ENCODE assay signal across 9 cellular contexts in the genomic region with DNA sequence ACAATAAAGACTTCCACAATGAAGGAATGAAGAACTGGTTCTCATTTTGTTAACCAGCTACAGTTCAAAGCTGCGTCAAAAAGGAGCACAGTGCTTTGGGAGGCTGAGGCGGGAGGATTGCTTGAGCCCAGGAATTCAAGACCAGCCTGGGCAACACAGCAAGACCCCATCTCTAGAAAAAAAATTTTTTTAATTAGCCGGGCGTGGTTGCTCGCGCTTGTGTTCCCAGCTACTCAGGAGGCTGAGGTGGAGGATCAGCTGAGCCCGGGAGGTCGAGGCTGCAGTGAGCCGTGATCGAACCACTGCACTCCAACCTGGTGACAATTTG. TPM values are rescaled to one million over a fixed set of nuclear protein-coding genes. Genes with fewer than 3 reads are reported as not detected.
DNase-seq lines count a peak whose midpoint lies in the region; ATAC-seq, FAIRE-seq and TF ChIP-seq lines count a peak whose summit lies in the region.
"Had no signal": no experiment of that assay in that cellular context is flagged by ENCODE, and none has a peak within 500 bp of the region (broad histone marks: within the 10 kb centered on the region; RNA-seq: fewer than 3 reads in every experiment).

No MANE protein-coding gene starts in this region.

- H3K4me1 ChIP-seq in esophagus squamous epithelium (peaks cover 16 to 57% (median 22%) of the 10 kb centered on the region in 3 donors), prostate gland (replicated peaks) (peaks cover 3% of the 10 kb centered on the region)

- H3K4me3 ChIP-seq in GM06990 (replicated peaks; ENCODE audit: low read depth, low read length) (peak overlapping the region; percentile 55), esophagus squamous epithelium (peak overlapping the region; percentile 42 to 61 (median 58)), prostate gland (peak overlapping the region; percentile 24 to 32)

- intact Hi-C loops in esophagus squamous epithelium (cut with DNase I) (no loop called here), prostate gland (cut with DNase I) (loop anchor here (10.0 kb wide), 1 partner anchor 111 kb away; no protein-coding TSS in a partner anchor), posterior cingulate gyrus (cut with DNase I) (loop anchor here (10.0 kb wide), 1 partner anchor 111 kb away; no protein-coding TSS in a partner anchor)

- H3K36me3 ChIP-seq in GM06990 (ENCODE audit: control insufficient read depth, insufficient read depth, low read length), result no peaks in the 10 kb centered on the region
- no peaks in the 10 kb centered on the region for H3K36me3 ChIP-seq in esophagus squamous epithelium
- H3K36me3 ChIP-seq in prostate gland, result no peaks in the 10 kb centered on the region

- H3K36me3 Mint-ChIP-seq in T-cell, result no peaks in the 10 kb centered on the region

- H3K27me3 Mint-ChIP-seq in T-cell, result peaks cover 52 to 66% of the 10 kb centered on the region in 2 donors

- CTCF ChIA-PET in T-cell (lab: Charles Lee), result no interaction called here

- H3K9me3 ChIP-seq in esophagus squamous epithelium (no peaks in the 10 kb centered on the region), prostate gland (no peaks in the 10 kb centered on the region)

- peaks cover 17 to 34% (median 25%) of the 10 kb centered on the region in 3 donors for H3K4me1 Mint-ChIP-seq in T-cell

- FAIRE-seq in H54 (lab: Jason Lieb, UNC), result no peak
- FAIRE-seq: endometrium had no signal

- H3K27ac ChIP-seq in esophagus squamous epithelium (peak overlapping the region in 3 of 4 donors; percentile 15 to 71 (median 60)), prostate gland (no peak overlapping the region)

- DNase-seq in GM06990 (ENCODE audit: extremely low read depth, insufficient read length), result no peak
- no peak for DNase-seq in T-cell
- DNase-seq in esophagus squamous epithelium (lab: John Stamatoyannopoulos, UW), result no peak
- no peak for DNase-seq in prostate gland (ENCODE audit: low spot score)
- DNase-seq in dedifferentiated amniotic fluid mesenchymal stem cell (ENCODE audit: extremely low spot score), result no peak
- DNase-seq in H54 (ENCODE audit: insufficient read length, low spot score), result no peak
- DNase-seq in posterior cingulate gyrus, result no peak

- TF ChIP-seq CTCF in GM06990 (IDR thresholded peaks at IDR 0.05; ENCODE audit: insufficient read depth, low read length, poor library complexity, severe bottlenecking), result no peak
- no peak for TF ChIP-seq CTCF in esophagus squamous epithelium (IDR thresholded peaks at IDR 0.05)
- TF ChIP-seq CTCF in prostate gland (IDR thresholded peaks at IDR 0.05), result no peak

- TF ChIP-seq POLR2A in esophagus squamous epithelium (IDR thresholded peaks at IDR 0.05), result no peak
- TF ChIP-seq POLR2A in prostate gland (IDR thresholded peaks at IDR 0.05), result no peak
- no peak for TF ChIP-seq POLR2A in H54 (IDR thresholded peaks at IDR 0.05; ENCODE audit: low read depth, low read length)

- ATAC-seq in T-cell (replicated peaks in 1 of 4), result no peak
- ATAC-seq in HG03280 (IDR thresholded peaks at IDR 0.05; ENCODE audit: unreplicated experiment), result no peak

- POLR2A ChIA-PET in T-cell (lab: Charles Lee), result no interaction called here

- no peak overlapping the region for H3K27ac Mint-ChIP-seq in T-cell

- H3K4me3 Mint-ChIP-seq in T-cell, result peak overlapping the region; percentile 23 to 80 (median 58)

- H3K27me3 ChIP-seq in GM06990 (replicated peaks; ENCODE audit: control insufficient read depth, insufficient read depth, low read length), result no peaks in the 10 kb centered on the region
- H3K27me3 ChIP-seq in esophagus squamous epithelium, result peaks cover 0 to 69% (median 2%) of the 10 kb centered on the region in 4 donors
- H3K27me3 ChIP-seq in prostate gland (replicated peaks; ENCODE audit: insufficient read depth), result no peaks in the 10 kb centered on the region

- H3K9me3 Mint-ChIP-seq in T-cell, result no peaks in the 10 kb centered on the region

- WGBS in esophagus squamous epithelium, 2 donors, result 46 to 51% methylated on average over 10 of the region's 10 CpGs
- 63% methylated on average over 10 of the region's 10 CpGs for WGBS in prostate gland

RNA-seq across cellular contexts. Expression of gene SLC6A4, which starts 0.8 kb away (rescaled TPM):
- total RNA-seq in T-cell (under 1 TPM in 2 of 5 donors, not detected in 3; 0.18 to 0.32 TPM), esophagus squamous epithelium (1 to 10 TPM in 3 of 4 donors, under 1 TPM in 1; 0.48 to 8.2 (median 3.5) TPM), prostate gland (under 1 TPM; 0.09 to 0.74 TPM)

RNA-seq across cellular contexts. Expression of gene BLMH, which starts 55.5 kb away (rescaled TPM):
- total RNA-seq in T-cell, result 10 to 100 TPM; 38.8 to 60.2 (median 47.4) TPM
- 10 to 100 TPM; 18.4 to 41.4 (median 28.4) TPM for total RNA-seq in esophagus squamous epithelium
- total RNA-seq in prostate gland, result 10 to 100 TPM; 21.7 to 25.9 TPM

Comparison
In these comparisons a context has a peak if more than half of its experiments do, and no peak if none do; other contexts are left out.
1. H3K27ac ChIP-seq: peak in esophagus squamous epithelium (3 of 4); none in prostate gland (0 of 2).
2. Peak in every context shown above with its lines, with median percentiles within 50 percentile points of each other: H3K4me3 ChIP-seq.